Comparison of ENCODE assay signal across 8 cellular contexts in the genomic region with DNA sequence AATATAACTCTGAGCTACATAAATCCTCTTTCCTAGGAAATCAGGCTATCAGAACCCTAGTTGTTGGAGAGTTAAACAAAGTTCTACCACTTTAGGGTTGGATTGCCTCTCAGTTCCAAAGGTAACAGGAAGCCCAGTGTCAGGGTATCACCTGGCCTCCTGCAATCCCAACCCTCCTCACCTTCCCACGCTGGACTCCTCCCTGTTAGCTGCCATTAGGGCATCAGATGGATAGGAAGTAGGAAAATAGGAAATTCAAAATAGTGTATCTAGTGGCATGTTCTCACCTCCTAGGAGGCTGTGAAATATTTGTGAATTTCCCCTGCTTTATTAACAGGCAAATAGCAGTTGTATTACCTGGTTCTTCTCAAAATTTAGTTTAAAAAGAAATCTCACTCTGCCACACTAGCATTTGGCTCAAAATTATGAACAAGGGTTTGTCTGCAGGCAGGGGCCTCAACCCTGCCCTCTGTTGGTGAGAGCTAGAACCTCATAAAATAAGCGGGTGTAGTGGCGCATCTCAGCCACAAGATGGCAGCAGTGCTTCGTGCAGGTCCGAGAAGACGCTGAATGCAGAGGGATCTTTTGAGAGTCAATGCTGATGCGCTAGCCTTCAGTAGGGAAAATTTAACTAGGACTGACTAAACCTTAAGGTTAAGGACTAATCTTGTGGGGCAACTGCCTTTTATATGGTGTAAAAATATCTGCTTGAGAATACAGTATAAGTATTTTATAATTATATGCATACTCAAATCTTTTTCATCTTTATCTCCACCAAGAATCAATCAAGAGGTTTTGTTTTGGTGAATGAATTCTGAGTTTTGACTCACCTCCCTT.
DNase-seq lines count a peak whose midpoint lies in the region; ATAC-seq lines count a peak whose summit lies in the region.

No MANE protein-coding gene starts in this region.

- no peaks in the 10 kb centered on the region for H3K9me3 ChIP-seq in adipocyte (ENCODE audit: control insufficient read depth, low read length)

- no peaks in the 10 kb centered on the region for H3K4me1 ChIP-seq in adipocyte (ENCODE audit: control insufficient read depth, insufficient read depth, low read length)

- DNase-seq in NCI-H510A treated with DMSO at 0.1 percent for 48 hours (lab: John Stamatoyannopoulos, UW): peak; percentile 68
- no peak for DNase-seq in NCI-H510A (lab: John Stamatoyannopoulos, UW)
- DNase-seq in NCI-H1417 treated with DMSO at 0.1 percent for 48 hours (lab: John Stamatoyannopoulos, UW): peak; percentile 54
- DNase-seq in SW480 (ENCODE audit: low spot score): peak; percentile 35
- peak; percentile 84 for DNase-seq in adipocyte (ENCODE audit: low read depth)
- DNase-seq in left cardiac atrium: peak; percentile 63
- peak; percentile 99 for DNase-seq in retina

- H3K36me3 ChIP-seq in adipocyte (ENCODE audit: control insufficient read depth, insufficient read depth, low read length, severe bottlenecking): no peaks in the 10 kb centered on the region

- ATAC-seq in HG02840 (IDR thresholded peaks at IDR 0.05; ENCODE audit: low FRiP score, unreplicated experiment): peak; percentile 75
- ATAC-seq in left cardiac atrium: peak; percentile 73 to 84

- intact Hi-C loops in left cardiac atrium (cut with DNase I): loop anchor here (2.0 to 10.0 kb wide), 5 partner anchors 203 to 913 kb away; no protein-coding TSS in a partner anchor

- no peak overlapping the region for H3K4me3 ChIP-seq in adipocyte (ENCODE audit: low read length)

- no peak overlapping the region for H3K9ac ChIP-seq in adipocyte (ENCODE audit: low read length)

- H3K27me3 ChIP-seq in adipocyte (replicated peaks; ENCODE audit: control insufficient read depth, insufficient read depth, low read length): peaks cover 5% of the 10 kb centered on the region
